11 cellular contexts compared by ENCODE assay signal in genomic region chr9:76136986-76137385, GRCh38.
DNase-seq lines count a peak whose midpoint lies in the region; ATAC-seq and TF ChIP-seq lines count a peak whose summit lies in the region.
"Had no signal": no experiment of that assay in that cellular context is flagged by ENCODE, and none has a peak within 500 bp of the region (broad histone marks: within the 10 kb centered on the region; RNA-seq: fewer than 3 reads in every experiment).

No MANE protein-coding gene starts in this region.

- no peaks in the 10 kb centered on the region for H3K27me3 Mint-ChIP-seq in WTC11 (ENCODE audit: low read depth)

- DNase-seq in AG08396 (ENCODE audit: low spot score) (peak; percentile 61), WTC11 (ENCODE audit: low spot score) (no peak), islet precursor cell (peak; percentile 82), NCI-H187 treated with DMSO at 0.1 percent for 48 hours (lab: John Stamatoyannopoulos, UW) (no peak), NCI-H446 treated with DMSO at 0.1 percent for 48 hours (lab: John Stamatoyannopoulos, UW) (no peak), NCI-H187 (lab: John Stamatoyannopoulos, UW) (no peak)
- DNase-seq in activated naive CD4-positive, alpha-beta T cell (lab: John Stamatoyannopoulos, UW), result no peak
- DNase-seq: Calu3; effector CD8-positive, alpha-beta T cell had no signal

- ATAC-seq in HG02610 (IDR thresholded peaks at IDR 0.05; ENCODE audit: unreplicated experiment), result peak; percentile 65
- ATAC-seq in WTC11, result peak; percentile 71

- H3K4me1 Mint-ChIP-seq in WTC11, result peaks cover 19% of the 10 kb centered on the region
- H3K4me1 Mint-ChIP-seq: neural progenitor cell had no signal

- CTCF ChIA-PET in WTC11 (lab: Charles Lee), result interaction anchor here (1.3 kb wide), 1 partner anchor 158 kb away, joined by 3 read pairs; no protein-coding TSS in a partner anchor

- peak overlapping the region; percentile 69 for H3K27ac Mint-ChIP-seq in WTC11
- H3K27ac Mint-ChIP-seq: neural progenitor cell had no signal

- no peaks in the 10 kb centered on the region for H3K9me3 Mint-ChIP-seq in WTC11
- H3K9me3 Mint-ChIP-seq: neural progenitor cell had no signal

- H3K4me3 Mint-ChIP-seq in WTC11, result no peak overlapping the region
- H3K4me3 Mint-ChIP-seq: neural progenitor cell had no signal

- H3K36me3 Mint-ChIP-seq in WTC11, result no peaks in the 10 kb centered on the region

- POLR2A ChIA-PET in WTC11 (lab: Charles Lee), result interaction anchor here (0.9 kb wide), 1 partner anchor 12 kb away, joined by 3 read pairs; no protein-coding TSS in a partner anchor

- no peak for TF ChIP-seq CTCF in WTC11 (IDR thresholded peaks at IDR 0.05)

TF ChIP-seq in WTC11, 78 proteins besides CTCF, POLR2A, EP300 and RAD21:
- TF ChIP-seq TCF7 (CRISPR knock-in tag; IDR thresholded peaks at IDR 0.05; ENCODE audit: low read depth) (no peak), TEAD1 (CRISPR knock-in tag; IDR thresholded peaks at IDR 0.05) (no peak), PREB (CRISPR knock-in tag; IDR thresholded peaks at IDR 0.05; ENCODE audit: borderline replicate concordance) (no peak), ZNF232 (CRISPR knock-in tag; IDR thresholded peaks at IDR 0.05) (no peak), TEAD4 (CRISPR knock-in tag; IDR thresholded peaks at IDR 0.05) (no peak), STAT6 (CRISPR knock-in tag; conservative IDR thresholded peaks at IDR 0.05; ENCODE audit: low read depth) (no peak), NFYB (CRISPR knock-in tag; conservative IDR thresholded peaks at IDR 0.05; ENCODE audit: low read depth) (no peak), MXD4 (CRISPR knock-in tag; IDR thresholded peaks at IDR 0.05; ENCODE audit: borderline replicate concordance) (no peak), GRHL2 (CRISPR knock-in tag; IDR thresholded peaks at IDR 0.05; ENCODE audit: insufficient replicate concordance, severe bottlenecking) (no peak), KAT7 (CRISPR knock-in tag; IDR thresholded peaks at IDR 0.05; ENCODE audit: borderline replicate concordance) (no peak), ZNF281 (CRISPR knock-in tag; IDR thresholded peaks at IDR 0.05) (no peak), ZMAT4 (CRISPR knock-in tag; IDR thresholded peaks at IDR 0.05) (no peak), E2F5 (CRISPR knock-in tag; IDR thresholded peaks at IDR 0.05) (no peak), ELF4 (CRISPR knock-in tag; IDR thresholded peaks at IDR 0.05; ENCODE audit: low read depth) (no peak), NR3C1 (CRISPR knock-in tag; conservative IDR thresholded peaks at IDR 0.05; ENCODE audit: low read depth) (no peak), HMGXB4 (CRISPR knock-in tag; IDR thresholded peaks at IDR 0.05) (no peak), CBFB (CRISPR knock-in tag; IDR thresholded peaks at IDR 0.05; ENCODE audit: low read depth) (no peak), FOXP1 (CRISPR knock-in tag; IDR thresholded peaks at IDR 0.05; ENCODE audit: borderline replicate concordance) (no peak)

Comparison
In these comparisons a context has a peak if more than half of its experiments do, and no peak if none do; other contexts are left out.
1. DNase-seq: peak in AG08396 (single experiment) and islet precursor cell (single experiment); none in WTC11 (single experiment), NCI-H187 treated with DMSO at 0.1 percent for 48 hours (single experiment), NCI-H446 treated with DMSO at 0.1 percent for 48 hours (single experiment), activated naive CD4-positive, alpha-beta T cell (0 of 4) and NCI-H187 (0 of 2).